In the genomic region with DNA sequence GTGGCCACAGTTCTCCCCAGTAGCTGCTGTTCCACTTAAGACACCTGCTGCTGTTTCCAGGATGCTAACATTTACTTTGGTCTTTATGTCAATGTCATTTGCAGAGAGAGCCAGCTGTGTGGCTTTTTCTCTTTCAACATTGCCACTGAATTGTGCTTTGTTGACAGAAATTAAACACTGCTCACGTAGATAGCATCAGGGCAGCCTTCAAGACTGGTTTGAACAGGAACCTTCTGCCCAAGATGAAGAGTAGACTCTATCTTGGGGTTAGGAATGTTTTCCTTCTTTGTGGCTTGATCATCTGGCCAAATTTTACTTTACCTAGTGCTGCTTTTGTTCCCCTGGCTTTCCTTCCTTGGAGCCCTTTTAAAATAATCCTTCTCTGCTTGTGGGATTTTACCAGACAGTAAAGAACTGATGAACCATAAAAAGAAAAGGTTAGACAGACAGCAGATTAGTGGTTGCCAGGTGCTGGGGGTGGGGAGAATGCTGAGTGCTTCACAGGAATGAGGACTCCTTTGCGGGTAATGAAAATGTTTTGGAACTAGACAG, we compare ENCODE assay signal across 9 cellular contexts. TPM values are rescaled to one million over a fixed set of nuclear protein-coding genes. Genes with fewer than 3 reads are reported as not detected.
A peak's percentile ranks its signal among the peaks of the same experiment; 100 is the strongest.
DNase-seq lines count a peak whose midpoint lies in the region; ATAC-seq, FAIRE-seq and TF ChIP-seq lines count a peak whose summit lies in the region.
"Had no signal": no experiment of that assay in that cellular context is flagged by ENCODE, and none has a peak within 500 bp of the region (broad histone marks: within the 10 kb centered on the region; RNA-seq: fewer than 3 reads in every experiment).

No MANE protein-coding gene starts in this region.

- no peaks in the 10 kb centered on the region for H3K9me3 ChIP-seq in CD4-positive, alpha-beta T cell (ENCODE audit: control insufficient read depth, low read length)
- no peaks in the 10 kb centered on the region for H3K9me3 ChIP-seq in HepG2 (ENCODE audit: low read length)
- no peaks in the 10 kb centered on the region for H3K9me3 ChIP-seq in heart left ventricle
- H3K9me3 ChIP-seq: SJCRH30 had no signal

- no peaks in the 10 kb centered on the region for H3K27me3 Mint-ChIP-seq in CD4-positive, alpha-beta T cell

- intact Hi-C loops in CD4-positive, alpha-beta T cell (cut with DNase I, micrococcal nuclease) = loop anchor here in 1 of 2 experiments (2.0 kb wide), 2 partner anchors 24 to 50 kb away; partner anchors contain the start of gene CCDC117
- intact Hi-C loops in HepG2 (cut with micrococcal nuclease; ENCODE audit: unreplicated experiment) (loop anchor here (2.0 kb wide), 1 partner anchor 14 kb away; no protein-coding TSS in a partner anchor), heart left ventricle (cut with DNase I) (loop anchor here in 1 of 10 donors (10.0 kb wide), 1 partner anchor 788 kb away; no protein-coding TSS in a partner anchor)

- peak; percentile 90 for ATAC-seq in CD4-positive, alpha-beta T cell (ENCODE audit: poor library complexity)
- ATAC-seq in HepG2 (0 out of 3 replicates have a peak, but pooled peaks have one; percentile 10), heart left ventricle (no peak), GM18520 (IDR thresholded peaks at IDR 0.05; ENCODE audit: unreplicated experiment) (no peak)

- in situ Hi-C loops in KBM-7 (cut with MboI; ENCODE audit: low pct_unique_long_range_greater_than_20kb, low sequenced_read_pairs) (loop anchor here (10.0 kb wide), 1 partner anchor 218 kb away; no protein-coding TSS in a partner anchor), HepG2 (cut with HindIII; ENCODE audit: extremely low pct_ligation_motif_present, low pct_unique_long_range_greater_than_20kb) (loop anchor here (10.0 kb wide), 1 partner anchor 218 kb away; no protein-coding TSS in a partner anchor)

- TF ChIP-seq CTCF in CD4-positive, alpha-beta T cell (IDR thresholded peaks at IDR 0.05) = no peak
- no peak for TF ChIP-seq CTCF in HepG2 (CRISPR knock-in tag; IDR thresholded peaks at IDR 0.05)
- no peak for TF ChIP-seq CTCF in heart left ventricle (IDR thresholded peaks at IDR 0.05)

- no peaks in the 10 kb centered on the region for H3K27me3 ChIP-seq in CD4-positive, alpha-beta T cell (ENCODE audit: control insufficient read depth, insufficient read depth, low read length)
- H3K27me3 ChIP-seq in HepG2 (ENCODE audit: control insufficient read depth in 1 of 2, insufficient read depth in 2 of 2, low read length in 2 of 2) (no peaks in the 10 kb centered on the region), heart left ventricle (no peaks in the 10 kb centered on the region)
- H3K27me3 ChIP-seq: SJCRH30 had no signal

- peak in 4 of 10 experiments; percentile 15 to 42 (median 32) for DNase-seq in CD4-positive, alpha-beta T cell
- DNase-seq in KBM-7 (peak; percentile 76), HepG2 (ENCODE audit: low spot score) (peak; percentile 73), cerebellum (ENCODE audit: low spot score) (no peak), heart left ventricle (no peak), frontal cortex (ENCODE audit: low spot score in 2 of 2) (no peak)

- peak; percentile 14 to 83; a peak in 3 of 4 replicates for TF ChIP-seq EP300 in HepG2 (IDR thresholded peaks at IDR 0.05; ENCODE audit: low read depth in 2 of 2, low read length in 2 of 2)
- peak; percentile 73; the same call in 1 of the 2 replicates for TF ChIP-seq EP300 in HepG2 (CRISPR knock-in tag; IDR thresholded peaks at IDR 0.05; ENCODE audit: borderline replicate concordance)

- peaks cover 3% of the 10 kb centered on the region for H3K36me3 Mint-ChIP-seq in CD4-positive, alpha-beta T cell (ENCODE audit: low read depth)

- TF ChIP-seq POLR2A in Raji (IDR thresholded peaks at IDR 0.05; ENCODE audit: insufficient read depth, low read depth, low read length) (0 out of 2 replicates have a peak, but pooled peaks have one; percentile 18), HepG2 (IDR thresholded peaks at IDR 0.05; ENCODE audit: insufficient read depth in 1 of 2, low read depth in 2 of 2, low read length in 2 of 2) (no peak), heart left ventricle (IDR thresholded peaks at IDR 0.05) (no peak)

- no peak for TF ChIP-seq RAD21 in HepG2 (CRISPR knock-in tag; IDR thresholded peaks at IDR 0.05)

- H3K4me1 ChIP-seq in HepG2 (ENCODE audit: insufficient read depth, low read length) (peaks cover 74% of the 10 kb centered on the region), heart left ventricle (peaks cover 0 to 19% (median 10%) of the 10 kb centered on the region in 12 donors)

- no peak overlapping the region; a peak in 1 of 6 replicates for H3K4me3 ChIP-seq in HepG2 (replicated peaks in 1 of 3; ENCODE audit: insufficient read depth in 1 of 3, low read depth in 2 of 3, low read length in 3 of 3)
- H3K4me3 ChIP-seq in heart left ventricle = no peak overlapping the region
- H3K4me3 ChIP-seq: SJCRH30 had no signal

- CTCF ChIA-PET in CD4-positive, alpha-beta T cell (lab: Charles Lee) = interaction anchor here (1.2 to 1.5 kb wide), 2 partner anchors 23 to 34 kb away, joined by 3 to 4 read pairs; partner anchors contain the start of gene XBP1
- CTCF ChIA-PET in HepG2 (lab: Yijun Ruan, JAX; ENCODE audit: low intra/inter-chr PET ratio, low total read pairs) = no interaction called here

- peak overlapping the region; percentile 34 for H3K4me3 Mint-ChIP-seq in CD4-positive, alpha-beta T cell

- H4K20me1 ChIP-seq in HepG2 (ENCODE audit: insufficient read depth, low read length) = no peaks in the 10 kb centered on the region

- POLR2A ChIA-PET in CD4-positive, alpha-beta T cell (lab: Charles Lee) = interaction anchor here (0.7 to 2.9 kb wide), 5 partner anchors 11 to 50 kb away, joined by 3 to 42 read pairs (median 5); partner anchors contain the start of genes CCDC117 and XBP1
- POLR2A ChIA-PET in HepG2 (lab: Yijun Ruan, JAX) = interaction anchor here (1.4 to 18.2 kb wide), 4 partner anchors 10 to 39 kb away, joined by 6 to 945 read pairs (median 18); partner anchors contain the start of gene XBP1

- WGBS in HepG2 (ENCODE audit: low lambda C conversion rate) = 6% methylated on average over 2 of the region's 2 CpGs
- 81 to 95% (median 87%) methylated on average over 2 of the region's 2 CpGs for WGBS in heart left ventricle, 4 donors

- H3K9me3 Mint-ChIP-seq in CD4-positive, alpha-beta T cell = no peaks in the 10 kb centered on the region

- no peak overlapping the region for H2AFZ ChIP-seq in HepG2 (ENCODE audit: low read length)

- H3K36me3 ChIP-seq in HepG2 (replicated peaks in 1 of 2; ENCODE audit: control insufficient read depth in 1 of 2, insufficient read depth in 2 of 2, low read length in 2 of 2) (no peaks in the 10 kb centered on the region), heart left ventricle (peaks cover 0 to 19% (median 9%) of the 10 kb centered on the region in 9 donors)
- H3K36me3 ChIP-seq: SJCRH30 had no signal

- H3K9ac ChIP-seq in HepG2 (ENCODE audit: insufficient read depth, low read depth, low read length) = peak overlapping the region; percentile 20

- FAIRE-seq in HepG2 (lab: Jason Lieb, UNC) = peak; percentile 72
- FAIRE-seq in frontal cortex (lab: Jason Lieb, UNC) = no peak

- peaks cover 2% of the 10 kb centered on the region for H3K79me2 ChIP-seq in HepG2 (ENCODE audit: insufficient read depth, low read length)

- peak overlapping the region; percentile 56 for H3K27ac ChIP-seq in CD4-positive, alpha-beta T cell (ENCODE audit: low read depth, low read length)
- H3K27ac ChIP-seq in HepG2 (ENCODE audit: extremely low read length, insufficient read depth, low read length) = peak overlapping the region; percentile 75
- peak overlapping the region in 1 of 12 donors; percentile 9 for H3K27ac ChIP-seq in heart left ventricle
- H3K27ac ChIP-seq: SJCRH30 had no signal

- peak overlapping the region; percentile 89 for H3K27ac Mint-ChIP-seq in CD4-positive, alpha-beta T cell

- peaks cover 48% of the 10 kb centered on the region for H3K4me1 Mint-ChIP-seq in CD4-positive, alpha-beta T cell (ENCODE audit: low read depth)

- peak overlapping the region; percentile 52 for H3K4me2 ChIP-seq in HepG2 (ENCODE audit: low read depth, low read length)

- BruUV-seq in HepG2 (replicated peaks; lab: Mats Ljungman, UMichigan) = no TSS peak

RNA-seq across cellular contexts. Expression of gene XBP1, which starts 22.6 kb away (rescaled TPM):
- total RNA-seq in CD4-positive, alpha-beta T cell = 100 to 1,000 TPM; 180 to 190 TPM
- total RNA-seq in HepG2 (2016; rRNA removed; fragmentation: Illumina TruSeq; extraction: Trizol) (313 and 427 TPM in 2 replicates), cerebellum (43.3 TPM), heart left ventricle (100 to 1,000 TPM in 3 of 9 donors, 10 to 100 TPM in 6; 59.8 to 133 (median 88.1) TPM), frontal cortex (45.2 TPM)
- 141 and 153 TPM in 2 replicates for total RNA-seq in HepG2 (2016; cell fraction: cytosol; rRNA removed; fragmentation: Illumina TruSeq; extraction: Trizol; ENCODE audit: low read depth)
- 301 and 418 TPM in 2 replicates for total RNA-seq in HepG2 (2016; cell fraction: insoluble cytoplasmic fraction; rRNA removed; fragmentation: Illumina TruSeq; extraction: Trizol)
- 264 and 299 TPM in 2 replicates for total RNA-seq in HepG2 (2016; cell fraction: membrane; rRNA removed; fragmentation: Illumina TruSeq; extraction: Trizol)
- 351 and 393 TPM in 2 replicates for total RNA-seq in HepG2 (2016; cell fraction: nucleus; rRNA removed; fragmentation: Illumina TruSeq; extraction: Trizol)
- polyA plus RNA-seq in HepG2 (2011; rRNA removed) (394 and 416 TPM in 2 replicates), heart left ventricle (100 to 1,000 TPM in 1 of 2 donors, 10 to 100 TPM in 1; 23.8 to 160 TPM)
- 294 and 385 TPM in 2 replicates for polyA plus RNA-seq in HepG2 (2011; cell fraction: cytosol; rRNA removed)
- polyA plus RNA-seq in HepG2 (2011; cell fraction: nucleus; rRNA removed) = 177 and 227 TPM in 2 replicates
- 183 and 277 TPM in 2 replicates for polyA plus RNA-seq in HepG2 (2012)
- 97.4 and 108 TPM in 2 replicates for polyA plus RNA-seq in HepG2 (2016; cell fraction: cytosol; fragmentation: Illumina TruSeq; extraction: Trizol; ENCODE audit: low read depth)
- 293 and 310 TPM in 2 replicates for polyA plus RNA-seq in HepG2 (2016; cell fraction: insoluble cytoplasmic fraction; fragmentation: Illumina TruSeq; extraction: Trizol; ENCODE audit: low read depth)
- polyA plus RNA-seq in HepG2 (2016; cell fraction: membrane; fragmentation: Illumina TruSeq; extraction: Trizol; ENCODE audit: low read depth) = 142 and 166 TPM in 2 replicates
- polyA plus RNA-seq in HepG2 (2016; cell fraction: nucleus; fragmentation: Illumina TruSeq; extraction: Trizol; ENCODE audit: insufficient read depth, low read depth) = 511 and 532 TPM in 2 replicates
- polyA minus RNA-seq in HepG2 (2011; rRNA and poly(A)+ RNA removed; ENCODE audit: low replicate concordance) = 163 and 714 TPM in 2 replicates
- polyA minus RNA-seq in HepG2 (2011; cell fraction: cytosol; rRNA and poly(A)+ RNA removed) = 357 and 375 TPM in 2 replicates
- polyA minus RNA-seq in HepG2 (2011; cell fraction: nucleus; rRNA and poly(A)+ RNA removed) = 208 and 277 TPM in 2 replicates

RNA-seq across cellular contexts. Expression of gene CCDC117, which starts 50.5 kb away (rescaled TPM):
- 10 to 100 TPM; 14.2 to 16.1 TPM for total RNA-seq in CD4-positive, alpha-beta T cell
- 34.2 and 43.8 TPM in 2 replicates for total RNA-seq in HepG2 (2016; rRNA removed; fragmentation: Illumina TruSeq; extraction: Trizol)
- total RNA-seq in HepG2 (2016; cell fraction: cytosol; rRNA removed; fragmentation: Illumina TruSeq; extraction: Trizol; ENCODE audit: low read depth) = 3.6 and 5.8 TPM in 2 replicates
- total RNA-seq in HepG2 (2016; cell fraction: insoluble cytoplasmic fraction; rRNA removed; fragmentation: Illumina TruSeq; extraction: Trizol) = 33.6 and 41.0 TPM in 2 replicates
- total RNA-seq in HepG2 (2016; cell fraction: membrane; rRNA removed; fragmentation: Illumina TruSeq; extraction: Trizol) = 21.8 and 22.8 TPM in 2 replicates
- 18.7 and 21.9 TPM in 2 replicates for total RNA-seq in HepG2 (2016; cell fraction: nucleus; rRNA removed; fragmentation: Illumina TruSeq; extraction: Trizol)
- polyA plus RNA-seq in HepG2 (2011; rRNA removed) = 12.1 and 12.6 TPM in 2 replicates
- polyA plus RNA-seq in HepG2 (2011; cell fraction: cytosol; rRNA removed) = 7.2 and 12.4 TPM in 2 replicates
- 3.6 and 7.1 TPM in 2 replicates for polyA plus RNA-seq in HepG2 (2011; cell fraction: nucleus; rRNA removed)
- polyA plus RNA-seq in HepG2 (2012) = 22.6 and 27.8 TPM in 2 replicates
- polyA plus RNA-seq in HepG2 (2016; cell fraction: cytosol; fragmentation: Illumina TruSeq; extraction: Trizol; ENCODE audit: low read depth) = 2.1 and 2.8 TPM in 2 replicates
- 41.1 and 42.1 TPM in 2 replicates for polyA plus RNA-seq in HepG2 (2016; cell fraction: insoluble cytoplasmic fraction; fragmentation: Illumina TruSeq; extraction: Trizol; ENCODE audit: low read depth)
- 10.2 and 11.0 TPM in 2 replicates for polyA plus RNA-seq in HepG2 (2016; cell fraction: membrane; fragmentation: Illumina TruSeq; extraction: Trizol; ENCODE audit: low read depth)
- 24.6 and 26.0 TPM in 2 replicates for polyA plus RNA-seq in HepG2 (2016; cell fraction: nucleus; fragmentation: Illumina TruSeq; extraction: Trizol; ENCODE audit: insufficient read depth, low read depth)
- polyA minus RNA-seq in HepG2 (2011; rRNA and poly(A)+ RNA removed; ENCODE audit: low replicate concordance) = 4.4 and 5.8 TPM in 2 replicates
- 22.9 and 28.6 TPM in 2 replicates for polyA minus RNA-seq in HepG2 (2011; cell fraction: cytosol; rRNA and poly(A)+ RNA removed)
- 10.7 and 18.3 TPM in 2 replicates for polyA minus RNA-seq in HepG2 (2011; cell fraction: nucleus; rRNA and poly(A)+ RNA removed)
- 19.3 TPM for total RNA-seq in cerebellum
- 10 to 100 TPM in 8 of 9 donors, 1 to 10 TPM in 1; 8.9 to 16.6 (median 13.3) TPM for total RNA-seq in heart left ventricle
- 10 to 100 TPM in 1 of 2 donors, 1 to 10 TPM in 1; 6.9 to 11.3 TPM for polyA plus RNA-seq in heart left ventricle
- total RNA-seq in frontal cortex = 27.3 TPM

Comparison
In these comparisons a context has a peak if more than half of its experiments do, and no peak if none do; other contexts are left out.
1. ATAC-seq: peak in CD4-positive, alpha-beta T cell (single experiment) and HepG2 (single experiment); none in heart left ventricle (0 of 4) and GM18520 (single experiment).
2. DNase-seq: peak in KBM-7 (single experiment) and HepG2 (single experiment); none in cerebellum (single experiment), heart left ventricle (0 of 5) and frontal cortex (0 of 2).